ENCODE assay signal across 14 cellular contexts in genomic region chr20:38083338-38084048, GRCh38. TPM values are rescaled to one million over a fixed set of nuclear protein-coding genes. Genes with fewer than 3 reads are reported as not detected.
DNase-seq lines count a peak whose midpoint lies in the region; FAIRE-seq and TF ChIP-seq lines count a peak whose summit lies in the region.
"Had no signal": no experiment of that assay in that cellular context is flagged by ENCODE, and none has a peak within 500 bp of the region (broad histone marks: within the 10 kb centered on the region; RNA-seq: fewer than 3 reads in every experiment).

No MANE protein-coding gene starts in this region.

- CTCF ChIA-PET in SK-N-SH (lab: Yijun Ruan, JAX), result interaction anchor here (0.9 to 12.9 kb wide), 5 partner anchors 7 to 138 kb away, joined by 4 to 118 read pairs (median 7); no protein-coding TSS in a partner anchor
- CTCF ChIA-PET in endothelial cell of umbilical vein (lab: Charles Lee), result interaction anchor here (0.6 to 3.9 kb wide), 11 partner anchors 8 to 138 kb away, joined by 3 to 53 read pairs (median 3); no protein-coding TSS in a partner anchor

- peaks cover 38% of the 10 kb centered on the region for H3K79me2 ChIP-seq in SK-N-SH (ENCODE audit: insufficient read depth)
- peaks cover 19% of the 10 kb centered on the region for H3K79me2 ChIP-seq in endothelial cell of umbilical vein (ENCODE audit: control insufficient read depth, insufficient read depth, low read length)
- H3K79me2 ChIP-seq in MM.1S (ENCODE audit: low read length), result peaks cover 46% of the 10 kb centered on the region

- in situ Hi-C loops in GM13977 (cut with MboI; ENCODE audit: low pct_unique_long_range_greater_than_20kb, low sequenced_read_pairs, unreplicated experiment), result no loop called here

- peaks cover 8% of the 10 kb centered on the region for H3F3A ChIP-seq in SK-N-SH (replicated peaks; ENCODE audit: insufficient read depth)
- H3F3A ChIP-seq in MM.1S (ENCODE audit: insufficient read depth, low read length), result no peaks in the 10 kb centered on the region

- TF ChIP-seq POLR2A in endothelial cell of umbilical vein (IDR thresholded peaks at IDR 0.05; ENCODE audit: low read depth, low read length), result no peak

- no peaks in the 10 kb centered on the region for H4K20me1 ChIP-seq in SK-N-SH (ENCODE audit: insufficient read depth)
- H4K20me1 ChIP-seq in endothelial cell of umbilical vein (replicated peaks; ENCODE audit: control insufficient read depth, extremely low read depth, insufficient read depth, low read length), result no peaks in the 10 kb centered on the region
- H4K20me1 ChIP-seq in MM.1S (ENCODE audit: insufficient read depth, low read length), result no peaks in the 10 kb centered on the region

- H2AFZ ChIP-seq in SK-N-SH (ENCODE audit: low read depth) (no peak overlapping the region), endothelial cell of umbilical vein (ENCODE audit: low read depth, low read length) (no peak overlapping the region), MM.1S (ENCODE audit: low read length) (no peak overlapping the region)

- H3K9me3 ChIP-seq in SK-N-SH, result no peaks in the 10 kb centered on the region
- H3K9me3 ChIP-seq in endothelial cell of umbilical vein (replicated peaks; ENCODE audit: control insufficient read depth, insufficient read depth, low read length), result no peaks in the 10 kb centered on the region
- H3K9me3 ChIP-seq in mesodermal cell (ENCODE audit: control insufficient read depth, low read length), result peaks cover 5% of the 10 kb centered on the region
- no peaks in the 10 kb centered on the region for H3K9me3 ChIP-seq in tibial artery
- H3K9me3 ChIP-seq in MM.1S (replicated peaks; ENCODE audit: insufficient read depth, low read length), result no peaks in the 10 kb centered on the region

- TF ChIP-seq CTCF in SK-N-SH (IDR thresholded peaks at IDR 0.05), result no peak
- no peak for TF ChIP-seq CTCF in endothelial cell of umbilical vein (IDR thresholded peaks at IDR 0.05; ENCODE audit: extremely low read depth in 1 of 2, insufficient read depth in 1 of 2, low read depth in 1 of 2, low read length in 2 of 2)
- TF ChIP-seq CTCF in tibial artery (IDR thresholded peaks at IDR 0.05), result no peak
- no peak for TF ChIP-seq CTCF in MM.1S (IDR thresholded peaks at IDR 0.05; ENCODE audit: low read length)
- no peak for TF ChIP-seq CTCF in GM13977 (IDR thresholded peaks at IDR 0.05; ENCODE audit: extremely low read depth, insufficient read depth, missing control alignments)

- H3K4me1 ChIP-seq in SK-N-SH (ENCODE audit: control insufficient read depth in 1 of 2, insufficient read depth in 2 of 2, low read depth in 1 of 2, low read length in 1 of 2) (peaks cover 10 to 13% of the 10 kb centered on the region in 2 experiments; a peak in 2 of 4 replicates), endothelial cell of umbilical vein (ENCODE audit: control insufficient read depth, extremely low read depth, insufficient read depth, low read length) (peaks cover 21% of the 10 kb centered on the region), mesodermal cell (ENCODE audit: control insufficient read depth, insufficient read depth, low read length, poor library complexity, severe bottlenecking) (peaks cover 32% of the 10 kb centered on the region), tibial artery (peaks cover 0 to 59% (median 24%) of the 10 kb centered on the region in 4 donors), MM.1S (ENCODE audit: low read length) (no peaks in the 10 kb centered on the region)

- dilution Hi-C loops in endothelial cell of umbilical vein (cut with MboI; ENCODE audit: extremely low pct_ligation_motif_present, low sequenced_read_pairs), result no loop called here

- POLR2A ChIA-PET in SK-N-SH (lab: Yijun Ruan, JAX), result no interaction called here
- POLR2A ChIA-PET in endothelial cell of umbilical vein (lab: Charles Lee), result no interaction called here

- no peaks in the 10 kb centered on the region for H3K9me1 ChIP-seq in endothelial cell of umbilical vein (replicated peaks; ENCODE audit: control insufficient read depth, extremely low read depth, insufficient read depth, low read length)

- DNase-seq in SK-N-SH (no peak), endothelial cell of umbilical vein (ENCODE audit: low read depth, low spot score) (no peak), tibial artery (no peak), MM.1S (no peak), GM13977 (ENCODE audit: low spot score) (no peak), HuH-7.5 (ENCODE audit: low spot score) (no peak)
- no peak for DNase-seq in stimulated activated CD4-positive, alpha-beta T cell treated with anti-CD3 and anti-CD28 coated beads, Interleukin-1b, Interleukin-23, amount 100 ng/mL, for 48 hours
- DNase-seq: activated CD4-positive, alpha-beta T cell treated with anti-CD3 and anti-CD28 coated beads for 4 hours; CD4-positive, alpha-beta memory T cell; mesendoderm; NCI-H1105 treated with DMSO at 0.1 percent for 48 hours; PC-3; stimulated activated naive CD8-positive, alpha-beta T cell treated with anti-CD3 and anti-CD28 coated beads, Interleukin-15, amount 100 ng/mL, for 72 hours had no signal

- H3K36me3 ChIP-seq in SK-N-SH (replicated peaks in 1 of 2; ENCODE audit: control insufficient read depth in 1 of 2, insufficient read depth in 2 of 2, low read length in 1 of 2), result peaks cover 17 to 66% of the 10 kb centered on the region in 2 experiments
- no peaks in the 10 kb centered on the region for H3K36me3 ChIP-seq in endothelial cell of umbilical vein (ENCODE audit: control insufficient read depth in 2 of 2, extremely low read depth in 1 of 2, insufficient read depth in 2 of 2, low read length in 2 of 2)
- peaks cover 82% of the 10 kb centered on the region for H3K36me3 ChIP-seq in mesodermal cell (ENCODE audit: control insufficient read depth, insufficient read depth, low read length)
- H3K36me3 ChIP-seq in tibial artery, result peaks cover 0 to 33% (median 32%) of the 10 kb centered on the region in 3 donors
- peaks cover 3% of the 10 kb centered on the region; the same call in 1 of the 2 replicates for H3K36me3 ChIP-seq in MM.1S (replicated peaks; ENCODE audit: insufficient read depth, low read length)

- H3K9me2 ChIP-seq in SK-N-SH (no peaks in the 10 kb centered on the region), MM.1S (replicated peaks; ENCODE audit: insufficient read depth, low read length) (no peaks in the 10 kb centered on the region)

- no TSS peak for BruUV-seq in endothelial cell of umbilical vein (replicated peaks; lab: Mats Ljungman, UMichigan)

- H3K27me3 ChIP-seq in SK-N-SH (ENCODE audit: insufficient read depth) (no peaks in the 10 kb centered on the region), endothelial cell of umbilical vein (ENCODE audit: control insufficient read depth in 2 of 2, insufficient read depth in 2 of 2, low read length in 2 of 2) (no peaks in the 10 kb centered on the region), tibial artery (no peaks in the 10 kb centered on the region), MM.1S (replicated peaks; ENCODE audit: insufficient read depth, low read length) (no peaks in the 10 kb centered on the region)

- no peak for TF ChIP-seq EP300 in SK-N-SH (IDR thresholded peaks at IDR 0.05; ENCODE audit: borderline replicate concordance in 1 of 2, low read depth in 1 of 2, low read length in 1 of 2)

- 94% methylated on average over 12 of the region's 12 CpGs for WGBS in SK-N-SH (ENCODE audit: low lambda C conversion rate)
- WGBS in mesodermal cell (ENCODE audit: insufficient coverage in 2 of 2), 2 experiments, result 91 to 93% methylated on average over 4 to 6 of the region's 12 CpGs

- no peak for FAIRE-seq in endothelial cell of umbilical vein (lab: Jason Lieb, UNC)

- TF ChIP-seq RAD21 in SK-N-SH (IDR thresholded peaks at IDR 0.05; ENCODE audit: low read length), result no peak

- peak overlapping the region; percentile 57 to 72; a peak in 3 of 4 replicates for H3K27ac ChIP-seq in SK-N-SH (ENCODE audit: low read depth in 2 of 2, low read length in 1 of 2)
- H3K27ac ChIP-seq in endothelial cell of umbilical vein (ENCODE audit: insufficient read depth, low read depth, low read length), result peak overlapping the region; percentile 63
- H3K27ac ChIP-seq in mesodermal cell (ENCODE audit: low read depth, low read length, severe bottlenecking), result peak overlapping the region; percentile 41
- H3K27ac ChIP-seq in tibial artery, result peak overlapping the region; percentile 77 to 79
- H3K27ac ChIP-seq in MM.1S (ENCODE audit: low read length), result no peak overlapping the region

- intact Hi-C loops in endothelial cell of umbilical vein (cut with micrococcal nuclease) (loop anchor here (1.0 to 2.0 kb wide), 4 partner anchors 10 to 75 kb away; no protein-coding TSS in a partner anchor), tibial artery (cut with DNase I; ENCODE audit: low total_unique reads) (no loop called here)

- H3K4me3 ChIP-seq in SK-N-SH (ENCODE audit: low read depth in 2 of 2, low read length in 1 of 2) (no peak overlapping the region), endothelial cell of umbilical vein (replicated peaks in 1 of 3; ENCODE audit: insufficient read depth in 1 of 3, low read depth in 1 of 3, low read length in 3 of 3) (no peak overlapping the region), mesodermal cell (ENCODE audit: extremely low read depth, insufficient read depth, low read length, poor library complexity, severe bottlenecking) (no peak overlapping the region), tibial artery (no peak overlapping the region), MM.1S (ENCODE audit: low read length) (no peak overlapping the region)

- H3K9ac ChIP-seq in SK-N-SH, result no peak overlapping the region
- peak overlapping the region; percentile 53 for H3K9ac ChIP-seq in endothelial cell of umbilical vein (replicated peaks; ENCODE audit: extremely low read depth, insufficient read depth, low read length)
- H3K9ac ChIP-seq in MM.1S (ENCODE audit: low read length), result no peak overlapping the region

- 0 out of 2 replicates have a peak overlapping the region, but pooled peaks have one; percentile 9 for H3K4me2 ChIP-seq in SK-N-SH
- no peak overlapping the region for H3K4me2 ChIP-seq in endothelial cell of umbilical vein (ENCODE audit: insufficient read depth, low read length)
- H3K4me2 ChIP-seq in MM.1S (ENCODE audit: low read depth, low read length), result no peak overlapping the region

RNA-seq across cellular contexts. Expression of gene RPRD1B, which starts 49.9 kb away (rescaled TPM):
- polyA plus RNA-seq in SK-N-SH (2012; rRNA removed), result 11.8 and 13.3 TPM in 2 replicates
- polyA plus RNA-seq in SK-N-SH (2012; cell fraction: cytosol; rRNA removed), result 12.9 and 14.0 TPM in 2 replicates
- polyA plus RNA-seq in SK-N-SH (2012; cell fraction: nucleus; rRNA removed), result 17.2 and 23.2 TPM in 2 replicates
- 24.5 and 29.3 TPM in 2 replicates for total RNA-seq in endothelial cell of umbilical vein
- polyA plus RNA-seq in endothelial cell of umbilical vein, result 11.0 and 13.0 TPM in 2 replicates
- polyA plus RNA-seq in endothelial cell of umbilical vein (2011; cell fraction: cytosol; rRNA removed), result 12.9 and 13.1 TPM in 2 replicates
- polyA plus RNA-seq in endothelial cell of umbilical vein (2011; cell fraction: nucleus; rRNA removed), result 26.2 and 28.8 TPM in 2 replicates
- polyA plus RNA-seq in endothelial cell of umbilical vein (2012), result 15.5 and 16.1 TPM in 2 replicates
- 24.7 and 25.7 TPM in 2 replicates for polyA minus RNA-seq in endothelial cell of umbilical vein
- polyA minus RNA-seq in endothelial cell of umbilical vein (2011; cell fraction: cytosol; rRNA and poly(A)+ RNA removed), result 35.5 TPM
- polyA minus RNA-seq in endothelial cell of umbilical vein (2011; cell fraction: nucleus; rRNA and poly(A)+ RNA removed), result 31.7 and 52.8 TPM in 2 replicates
- polyA plus RNA-seq in mesodermal cell (2013, experiment 1 of 2), result 26.1 TPM
- polyA plus RNA-seq in mesodermal cell (2013, experiment 2 of 2), result 22.9 TPM

RNA-seq across cellular contexts. Expression of gene TTI1, which starts 50.2 kb away (rescaled TPM):
- polyA plus RNA-seq in SK-N-SH (2012; rRNA removed), result 14.7 and 15.6 TPM in 2 replicates
- polyA plus RNA-seq in SK-N-SH (2012; cell fraction: cytosol; rRNA removed), result 10.3 and 12.2 TPM in 2 replicates
- polyA plus RNA-seq in SK-N-SH (2012; cell fraction: nucleus; rRNA removed), result 14.8 and 19.5 TPM in 2 replicates
- 21.4 and 23.2 TPM in 2 replicates for total RNA-seq in endothelial cell of umbilical vein
- 13.2 and 13.5 TPM in 2 replicates for polyA plus RNA-seq in endothelial cell of umbilical vein
- 12.5 and 13.7 TPM in 2 replicates for polyA plus RNA-seq in endothelial cell of umbilical vein (2011; cell fraction: cytosol; rRNA removed)
- 18.0 and 19.7 TPM in 2 replicates for polyA plus RNA-seq in endothelial cell of umbilical vein (2011; cell fraction: nucleus; rRNA removed)
- 15.3 and 20.3 TPM in 2 replicates for polyA plus RNA-seq in endothelial cell of umbilical vein (2012)
- polyA minus RNA-seq in endothelial cell of umbilical vein, result 37.5 and 40.6 TPM in 2 replicates
- 35.0 TPM for polyA minus RNA-seq in endothelial cell of umbilical vein (2011; cell fraction: cytosol; rRNA and poly(A)+ RNA removed)
- polyA minus RNA-seq in endothelial cell of umbilical vein (2011; cell fraction: nucleus; rRNA and poly(A)+ RNA removed), result 25.1 and 40.8 TPM in 2 replicates
- polyA plus RNA-seq in mesodermal cell (2013, experiment 1 of 2), result 26.1 TPM
- 25.1 TPM for polyA plus RNA-seq in mesodermal cell (2013, experiment 2 of 2)
